In the genomic region with DNA sequence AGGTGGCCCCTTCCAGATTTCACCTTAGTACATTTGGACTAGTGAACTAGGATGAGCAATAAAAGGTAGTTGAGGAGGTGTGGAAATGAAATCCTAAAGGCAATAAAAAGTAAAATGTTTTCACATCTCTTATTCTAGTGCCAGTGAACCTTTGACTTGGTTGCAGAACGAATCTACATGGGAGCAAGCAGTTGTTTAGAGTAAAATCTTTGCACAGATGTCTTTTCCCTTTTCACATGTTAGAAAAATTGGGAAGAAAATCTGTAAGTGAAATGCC, we compare ENCODE assay signal across 10 cellular contexts.
DNase-seq lines count a peak whose midpoint lies in the region; ATAC-seq and TF ChIP-seq lines count a peak whose summit lies in the region.
"Had no signal": no experiment of that assay in that cellular context is flagged by ENCODE, and none has a peak within 500 bp of the region (broad histone marks: within the 10 kb centered on the region; RNA-seq: fewer than 3 reads in every experiment).

No MANE protein-coding gene starts in this region.

- H3K36me3 Mint-ChIP-seq in GM23338 (ENCODE audit: low read depth) (peaks cover 7% of the 10 kb centered on the region; the same call in 2 of the 3 replicates), glutamatergic neuron (ENCODE audit: unreplicated experiment) (peaks cover 8% of the 10 kb centered on the region)

- peak overlapping the region; percentile 18; the same call in 1 of the 2 replicates for H3K27ac ChIP-seq in GM23338 (ENCODE audit: low read depth)
- H3K27ac ChIP-seq in SU-DHL-6 (ENCODE audit: low read depth, low read length), result peak overlapping the region; percentile 84
- peak overlapping the region; percentile 86 for H3K27ac ChIP-seq in smooth muscle cell (ENCODE audit: low read depth)
- H3K27ac ChIP-seq: RWPE1 had no signal

- H3K27me3 Mint-ChIP-seq in GM23338 (ENCODE audit: insufficient read depth, low read depth, poor library complexity) (peaks cover 5% of the 10 kb centered on the region), glutamatergic neuron (ENCODE audit: unreplicated experiment) (no peaks in the 10 kb centered on the region)

- no peak overlapping the region for H2AFZ ChIP-seq in GM23338
- H2AFZ ChIP-seq in SU-DHL-6 (ENCODE audit: low read depth, low read length, severe bottlenecking), result no peak overlapping the region
- no peak overlapping the region for H2AFZ ChIP-seq in smooth muscle cell (ENCODE audit: low read depth)

- H3K9me3 Mint-ChIP-seq in GM23338, result peaks cover 9% of the 10 kb centered on the region; the same call in 2 of the 3 replicates
- H3K9me3 Mint-ChIP-seq in glutamatergic neuron (ENCODE audit: unreplicated experiment), result no peaks in the 10 kb centered on the region

- H3K36me3 ChIP-seq in GM23338 (ENCODE audit: insufficient read depth) (no peaks in the 10 kb centered on the region), SU-DHL-6 (ENCODE audit: low read length) (no peaks in the 10 kb centered on the region), smooth muscle cell (ENCODE audit: low read depth) (no peaks in the 10 kb centered on the region)

- H3K27me3 ChIP-seq in GM23338 (ENCODE audit: insufficient read depth), result no peaks in the 10 kb centered on the region
- no peaks in the 10 kb centered on the region for H3K27me3 ChIP-seq in SU-DHL-6 (ENCODE audit: low read length)
- no peaks in the 10 kb centered on the region for H3K27me3 ChIP-seq in smooth muscle cell (ENCODE audit: low read depth)

- H3F3A ChIP-seq in GM23338 (replicated peaks; ENCODE audit: low read depth) (no peaks in the 10 kb centered on the region), SU-DHL-6 (ENCODE audit: insufficient read depth) (peaks cover 60% of the 10 kb centered on the region), smooth muscle cell (ENCODE audit: low read depth) (peaks cover 14% of the 10 kb centered on the region)

- H3K9ac ChIP-seq in SU-DHL-6 (ENCODE audit: low read length), result peak overlapping the region; percentile 23
- peak overlapping the region; percentile 63 for H3K9ac ChIP-seq in smooth muscle cell (ENCODE audit: low read depth)

- H3K27ac Mint-ChIP-seq in GM23338 (no peak overlapping the region; the same call in 1 of the 2 replicates), glutamatergic neuron (ENCODE audit: unreplicated experiment) (peak overlapping the region; percentile 67)

- H3K9me3 ChIP-seq in SU-DHL-6 (ENCODE audit: insufficient read depth, low read length) (no peaks in the 10 kb centered on the region), smooth muscle cell (replicated peaks; ENCODE audit: low read depth) (no peaks in the 10 kb centered on the region)

- ATAC-seq in GM23338, result no peak

- peak overlapping the region; percentile 65 for H3K4me2 ChIP-seq in GM23338
- peak overlapping the region; percentile 84 for H3K4me2 ChIP-seq in SU-DHL-6 (ENCODE audit: low read depth, low read length, poor library complexity, severe bottlenecking)
- H3K4me2 ChIP-seq in smooth muscle cell, result peak overlapping the region; percentile 52

- DNase-seq in GM23338 (ENCODE audit: low spot score) (no peak), glutamatergic neuron (no peak), smooth muscle cell (lab: John Stamatoyannopoulos, UW; ENCODE audit: unreplicated experiment) (no peak), NCI-H748 treated with DMSO at 0.1 percent for 48 hours (lab: John Stamatoyannopoulos, UW) (no peak), 8988T (no peak), NCI-H748 (lab: John Stamatoyannopoulos, UW; ENCODE audit: unreplicated experiment) (no peak)
- DNase-seq: stimulated activated CD4-positive, alpha-beta T cell treated with anti-CD3 and anti-CD28 coated beads, Interleukin-2, amount 100 ng/mL, for 24 hours had no signal

- 85% methylated on average over 1 of the region's 1 CpG for WGBS in smooth muscle cell (ENCODE audit: low lambda C conversion rate)

- H3K4me3 ChIP-seq in GM23338, result no peak overlapping the region
- peak overlapping the region; percentile 32 for H3K4me3 ChIP-seq in SU-DHL-6 (ENCODE audit: insufficient read depth, low read length, poor library complexity, severe bottlenecking)
- no peak overlapping the region for H3K4me3 ChIP-seq in smooth muscle cell
- H3K4me3 ChIP-seq: lung had no signal

- peaks cover 19% of the 10 kb centered on the region for H4K20me1 ChIP-seq in GM23338 (replicated peaks; ENCODE audit: insufficient read depth)
- H4K20me1 ChIP-seq in SU-DHL-6 (ENCODE audit: low read depth, low read length), result peaks cover 10% of the 10 kb centered on the region
- peaks cover 49% of the 10 kb centered on the region for H4K20me1 ChIP-seq in smooth muscle cell (ENCODE audit: low read depth)

- H3K4me1 ChIP-seq in GM23338 (ENCODE audit: insufficient read depth), result peaks cover 28% of the 10 kb centered on the region
- peaks cover 33% of the 10 kb centered on the region for H3K4me1 ChIP-seq in smooth muscle cell (ENCODE audit: low read depth)

- no peak for TF ChIP-seq CTCF in GM23338 (conservative IDR thresholded peaks at IDR 0.05; ENCODE audit: low read depth in 2 of 2)
- TF ChIP-seq CTCF in SU-DHL-6 (IDR thresholded peaks at IDR 0.05; ENCODE audit: insufficient read depth, low read length, poor library complexity, severe bottlenecking), result no peak
- no peak for TF ChIP-seq CTCF in glutamatergic neuron (IDR thresholded peaks at IDR 0.05; ENCODE audit: partially characterized antibody, unreplicated experiment)
- no peak for TF ChIP-seq CTCF in smooth muscle cell (IDR thresholded peaks at IDR 0.05; ENCODE audit: borderline replicate concordance, insufficient read depth, poor library complexity, severe bottlenecking)

- H3K79me2 ChIP-seq in GM23338 (replicated peaks; ENCODE audit: insufficient read depth), result peaks cover 90% of the 10 kb centered on the region
- H3K79me2 ChIP-seq in SU-DHL-6 (ENCODE audit: insufficient read depth, low read length), result peaks cover 92% of the 10 kb centered on the region
- peaks cover 94% of the 10 kb centered on the region for H3K79me2 ChIP-seq in smooth muscle cell (ENCODE audit: low read depth)

- H3K4me3 Mint-ChIP-seq in GM23338 (no peak overlapping the region), glutamatergic neuron (ENCODE audit: unreplicated experiment) (no peak overlapping the region)

- no peaks in the 10 kb centered on the region for H3K9me2 ChIP-seq in GM23338 (ENCODE audit: insufficient read depth)
- no peaks in the 10 kb centered on the region for H3K9me2 ChIP-seq in SU-DHL-6 (replicated peaks; ENCODE audit: insufficient read depth, low read length)

- peaks cover 26% of the 10 kb centered on the region for H3K4me1 Mint-ChIP-seq in GM23338
- H3K4me1 Mint-ChIP-seq in glutamatergic neuron (ENCODE audit: low read depth, unreplicated experiment), result peaks cover 8% of the 10 kb centered on the region

TF ChIP-seq in GM23338, 12 proteins besides CTCF, POLR2A, EP300 and RAD21 (continues in another document):
- no peak for TF ChIP-seq JUNB (IDR thresholded peaks at IDR 0.05; ENCODE audit: unreplicated experiment)

Comparison
In these comparisons a context has a peak if more than half of its experiments do, and no peak if none do; other contexts are left out.
1. H3K27ac ChIP-seq: peak in every context shown above with its lines; median percentile 86 in smooth muscle cell; 84 in SU-DHL-6; 18 in GM23338.